Comparison of ENCODE assay signal across 26 cellular contexts in genomic region chr15:84606653-84607120, GRCh38. TPM values are rescaled to one million over a fixed set of nuclear protein-coding genes. Genes with fewer than 3 reads are reported as not detected.
DNase-seq lines count a peak whose midpoint lies in the region; ATAC-seq and TF ChIP-seq lines count a peak whose summit lies in the region.
"Had no signal": no experiment of that assay in that cellular context is flagged by ENCODE, and none has a peak within 500 bp of the region (broad histone marks: within the 10 kb centered on the region; RNA-seq: fewer than 3 reads in every experiment).

No MANE protein-coding gene starts in this region.

- no peak for DNase-seq in Right ventricle myocardium inferior (ENCODE audit: missing footprints)
- no peak for DNase-seq in Right ventricle myocardium superior
- peak in 1 of 3 donors; percentile 59 for DNase-seq in mucosa of descending colon
- no peak for DNase-seq in NCI-H2029 (lab: John Stamatoyannopoulos, UW)
- DNase-seq: activated CD4-positive, alpha-beta T cell treated with anti-CD3 and anti-CD28 coated beads, Interleukin-2, amount 50 U/mL, for 4 hours; activated naive CD4-positive, alpha-beta T cell; CD4-positive, alpha-beta memory T cell; cerebellar nuclear complex; DMS79 treated with DMSO at 0.1 percent for 48 hours; effector CD8-positive, alpha-beta T cell; NCI-H1092; NCI-H2081; NCI-H446 treated with DMSO at 0.1 percent for 48 hours; stimulated activated CD4-positive, alpha-beta T cell treated with anti-CD3 and anti-CD28 coated beads, Interleukin-15, amount 100 ng/mL, for 24 hours; testis had no signal

- H3K27me3 Mint-ChIP-seq in activated T-helper 17 cell treated with anti-CD3 and anti-CD28 coated beads, Interleukin-2, amount 50 U/mL, for 72 hours: no peaks in the 10 kb centered on the region
- H3K27me3 Mint-ChIP-seq: CD4-positive, alpha-beta memory T cell had no signal

- H3K9ac ChIP-seq in subcutaneous abdominal adipose tissue (ENCODE audit: low read length in 5 of 5): peak overlapping the region in 3 of 5 donors; percentile 11 to 61 (median 48)
- H3K9ac ChIP-seq: neural progenitor cell had no signal

- peaks cover 60% of the 10 kb centered on the region for H3K36me3 Mint-ChIP-seq in activated T-helper 17 cell treated with anti-CD3 and anti-CD28 coated beads, Interleukin-2, amount 50 U/mL, for 72 hours (ENCODE audit: low read depth)

- H3K36me3 ChIP-seq in mucosa of descending colon (ENCODE audit: low read depth) (no peaks in the 10 kb centered on the region), subcutaneous abdominal adipose tissue (ENCODE audit: control insufficient read depth in 5 of 5, insufficient read depth in 5 of 5, low read length in 5 of 5) (peaks cover 0 to 25% (median 15%) of the 10 kb centered on the region in 5 donors)
- H3K36me3 ChIP-seq: neural progenitor cell, right atrium auricular region had no signal

- H3K27ac ChIP-seq in subcutaneous abdominal adipose tissue (ENCODE audit: low read depth, low read length): peak overlapping the region; percentile 79
- H3K27ac ChIP-seq: neural progenitor cell, right atrium auricular region, SJSA1, testis had no signal

- H3K4me3 Mint-ChIP-seq in activated T-helper 17 cell treated with anti-CD3 and anti-CD28 coated beads, Interleukin-2, amount 50 U/mL, for 72 hours: peak overlapping the region; percentile 87
- H3K4me3 Mint-ChIP-seq: CD4-positive, alpha-beta memory T cell; mesothelial cell of epicardium; neural progenitor cell; T-helper 1 cell treated with Interleukin-12 subunit alpha and Interleukin-12 subunit beta and Interleukin-4 antibody, amounts not matched to agents 30 μg/mL and 1 μg/mL, for 36 hours had no signal

- H3K27me3 ChIP-seq in subcutaneous abdominal adipose tissue (ENCODE audit: control insufficient read depth in 5 of 5, insufficient read depth in 4 of 5, low read length in 5 of 5): no peaks in the 10 kb centered on the region
- H3K27me3 ChIP-seq: right atrium auricular region, SJSA1, testis had no signal

- ATAC-seq in Right ventricle myocardium inferior (peak; percentile 15), Right ventricle myocardium superior (ENCODE audit: poor library complexity) (no peak), mucosa of descending colon (peak; percentile 92), HG03196 (IDR thresholded peaks at IDR 0.05; ENCODE audit: unreplicated experiment) (no peak), GM18909 (IDR thresholded peaks at IDR 0.05; ENCODE audit: poor library complexity, unreplicated experiment) (no peak)
- no peak for ATAC-seq in activated T-helper 17 cell treated with anti-CD3 and anti-CD28 coated beads, Interleukin-2, amount 50 U/mL, for 72 hours (replicated peaks)
- ATAC-seq: Panc1 had no signal

- H3K27ac Mint-ChIP-seq in activated T-helper 17 cell treated with anti-CD3 and anti-CD28 coated beads, Interleukin-2, amount 50 U/mL, for 72 hours: peak overlapping the region; percentile 98
- H3K27ac Mint-ChIP-seq: CD4-positive, alpha-beta memory T cell; mesothelial cell of epicardium; neural progenitor cell; T-helper 1 cell treated with Interleukin-12 subunit alpha and Interleukin-12 subunit beta and Interleukin-4 antibody, amounts not matched to agents 30 μg/mL and 1 μg/mL, for 36 hours had no signal

- H3K4me1 Mint-ChIP-seq in activated T-helper 17 cell treated with anti-CD3 and anti-CD28 coated beads, Interleukin-2, amount 50 U/mL, for 72 hours: peaks cover 34% of the 10 kb centered on the region

- no peaks in the 10 kb centered on the region for H3K9me3 Mint-ChIP-seq in activated T-helper 17 cell treated with anti-CD3 and anti-CD28 coated beads, Interleukin-2, amount 50 U/mL, for 72 hours
- H3K9me3 Mint-ChIP-seq: CD4-positive, alpha-beta memory T cell; mesothelial cell of epicardium; neural progenitor cell; T-helper 1 cell treated with Interleukin-12 subunit alpha and Interleukin-12 subunit beta and Interleukin-4 antibody, amounts not matched to agents 30 μg/mL and 1 μg/mL, for 36 hours had no signal

- intact Hi-C loops in Right ventricle myocardium inferior (cut with DNase I): loop anchor here (10.0 kb wide), 1 partner anchor 438 kb away; no protein-coding TSS in a partner anchor
- intact Hi-C loops in Right ventricle myocardium superior (cut with DNase I): no loop called here
- intact Hi-C loops in mucosa of descending colon (cut with DNase I, micrococcal nuclease): no loop called here

- H3K4me1 ChIP-seq in mucosa of descending colon (ENCODE audit: low read depth) (peaks cover 17% of the 10 kb centered on the region), subcutaneous abdominal adipose tissue (ENCODE audit: control insufficient read depth in 5 of 5, insufficient read depth in 5 of 5, low read length in 5 of 5) (peaks cover 7 to 52% (median 37%) of the 10 kb centered on the region in 5 donors)
- H3K4me1 ChIP-seq: HAP-1, SJSA1, testis had no signal

- H3K4me3 ChIP-seq in mucosa of descending colon: no peak overlapping the region
- no peak overlapping the region for H3K4me3 ChIP-seq in subcutaneous abdominal adipose tissue (ENCODE audit: low read depth in 1 of 5, low read length in 5 of 5)
- H3K4me3 ChIP-seq: HAP-1, neural progenitor cell, right atrium auricular region, SJSA1, testis had no signal

- TF ChIP-seq CTCF in mucosa of descending colon (IDR thresholded peaks at IDR 0.05): no peak

- no peaks in the 10 kb centered on the region for H3K9me3 ChIP-seq in mucosa of descending colon
- no peaks in the 10 kb centered on the region for H3K9me3 ChIP-seq in subcutaneous abdominal adipose tissue (ENCODE audit: control insufficient read depth in 5 of 5, low read length in 5 of 5)
- H3K9me3 ChIP-seq: HAP-1, right atrium auricular region, SJSA1, testis had no signal

RNA-seq across cellular contexts. Expression of gene ZSCAN2, which starts 5.9 kb away (rescaled TPM):
- total RNA-seq in Right ventricle myocardium inferior (5.7 TPM), Right ventricle myocardium superior (6.2 TPM), mucosa of descending colon (1 to 10 TPM; 8.6 to 9.4 (median 9.4) TPM)
- total RNA-seq in activated T-helper 17 cell treated with anti-CD3 and anti-CD28 coated beads, Interleukin-2, amount 50 U/mL, for 72 hours: 10 to 100 TPM in 1 of 2 donors, 1 to 10 TPM in 1; 9.0 to 14.1 TPM

RNA-seq across cellular contexts. Expression of gene WDR73, which starts 47.4 kb away (rescaled TPM):
- total RNA-seq in Right ventricle myocardium inferior (12.8 TPM), Right ventricle myocardium superior (13.7 TPM), mucosa of descending colon (10 to 100 TPM; 18.2 to 27.1 (median 24.9) TPM)
- 10 to 100 TPM; 14.8 to 22.5 TPM for total RNA-seq in activated T-helper 17 cell treated with anti-CD3 and anti-CD28 coated beads, Interleukin-2, amount 50 U/mL, for 72 hours

RNA-seq across cellular contexts. Expression of gene NMB, which starts 51.3 kb away (rescaled TPM):
- total RNA-seq in Right ventricle myocardium inferior (3.9 TPM), Right ventricle myocardium superior (1.9 TPM), mucosa of descending colon (1 to 10 TPM; 1.5 to 4.0 (median 3.9) TPM)
- total RNA-seq in activated T-helper 17 cell treated with anti-CD3 and anti-CD28 coated beads, Interleukin-2, amount 50 U/mL, for 72 hours: 1 to 10 TPM; 7.8 TPM

Comparison
In these comparisons a context has a peak if more than half of its experiments do, and no peak if none do; other contexts are left out.
1. ATAC-seq: peak in Right ventricle myocardium inferior (single experiment) and mucosa of descending colon (single experiment); none in Right ventricle myocardium superior (single experiment), activated T-helper 17 cell treated with anti-CD3 and anti-CD28 coated beads, Interleukin-2, amount 50 U/mL, for 72 hours (single experiment), HG03196 (single experiment) and GM18909 (single experiment).